ENCODE assay signal across 8 cellular contexts in genomic region chr12:47813491-47814196, GRCh38. TPM values are rescaled to one million over a fixed set of nuclear protein-coding genes. Genes with fewer than 3 reads are reported as not detected.
DNase-seq lines count a peak whose midpoint lies in the region; ATAC-seq and TF ChIP-seq lines count a peak whose summit lies in the region.

No MANE protein-coding gene starts in this region.

- H3K4me1 ChIP-seq in SJSA1 (replicated peaks): peaks cover 81% of the 10 kb centered on the region

- TF ChIP-seq CTCF in AG04450 (IDR thresholded peaks at IDR 0.05; ENCODE audit: low read depth, low read length): no peak; the same call in 1 of the 2 replicates
- TF ChIP-seq CTCF in epithelial cell of esophagus (IDR thresholded peaks at IDR 0.05; ENCODE audit: insufficient read depth, low read depth, low read length, missing control alignments): no peak
- no peak for TF ChIP-seq CTCF in omental fat pad (IDR thresholded peaks at IDR 0.05)

- H3K27me3 ChIP-seq in AG04450 (ENCODE audit: control insufficient read depth, insufficient read depth, low read length): no peaks in the 10 kb centered on the region
- no peaks in the 10 kb centered on the region for H3K27me3 ChIP-seq in SJSA1 (replicated peaks)

- CTCF ChIA-PET in AG04450 (lab: Charles Lee): interaction anchor here (1.0 to 2.1 kb wide), 4 partner anchors 11 to 34 kb away, joined by 3 to 6 read pairs (median 4); no protein-coding TSS in a partner anchor

- DNase-seq in AG04450 (ENCODE audit: low read depth, low spot score) (no peak), SJSA1 (ENCODE audit: low read depth in 1 of 2, low spot score in 2 of 2) (peak in 1 of 2 experiments; percentile 38), epithelial cell of esophagus (ENCODE audit: low read depth) (no peak), omental fat pad (ENCODE audit: low spot score) (no peak), NCI-H2196 treated with DMSO at 0.1 percent for 48 hours (lab: John Stamatoyannopoulos, UW; ENCODE audit: unreplicated experiment) (no peak), GM19240 (ENCODE audit: insufficient read length, low spot score) (no peak)

- peak; percentile 30 for ATAC-seq in GM18858 (IDR thresholded peaks at IDR 0.05; ENCODE audit: unreplicated experiment)
- peak; percentile 35 for ATAC-seq in HG03045 (IDR thresholded peaks at IDR 0.05; ENCODE audit: unreplicated experiment)
- ATAC-seq in omental fat pad (ENCODE audit: low FRiP score): peak; percentile 0

- POLR2A ChIA-PET in AG04450 (lab: Yijun Ruan, JAX): interaction anchor here (0.6 to 2.0 kb wide), 3 partner anchors 22 to 149 kb away, joined by 4 to 6 read pairs (median 4); partner anchors contain the start of gene TMEM106C

- H3K36me3 ChIP-seq in SJSA1: peaks cover 48% of the 10 kb centered on the region

- H3K9me3 ChIP-seq in AG04450 (ENCODE audit: control insufficient read depth, insufficient read depth, low read length): no peaks in the 10 kb centered on the region; the same call in 1 of the 2 replicates
- no peaks in the 10 kb centered on the region for H3K9me3 ChIP-seq in SJSA1 (replicated peaks)

- H3K4me3 ChIP-seq in AG04450 (ENCODE audit: low read depth, low read length) (peak overlapping the region; percentile 44), SJSA1 (peak overlapping the region; percentile 15; the same call in 1 of the 2 replicates), epithelial cell of esophagus (ENCODE audit: low read length) (peak overlapping the region; percentile 35)

- H3K27ac ChIP-seq in AG04450 (ENCODE audit: low read depth, low read length): peak overlapping the region; percentile 85
- peak overlapping the region; percentile 48 for H3K27ac ChIP-seq in SJSA1

RNA-seq across cellular contexts. Expression of gene HDAC7, which starts 6.1 kb away (rescaled TPM):
- 17.1 and 22.1 TPM in 2 replicates for polyA plus RNA-seq in AG04450 (2011; rRNA removed)
- 22.5 and 25.5 TPM in 2 replicates for polyA minus RNA-seq in AG04450 (2011; rRNA and poly(A)+ RNA removed)
- total RNA-seq in SJSA1 (2014; rRNA removed; shearing (Covaris generic)): 29.7 and 37.5 TPM in 2 replicates
- total RNA-seq in omental fat pad: 100 to 1,000 TPM in 1 of 4 donors, 10 to 100 TPM in 3; 40.3 to 102 (median 62.9) TPM

RNA-seq across cellular contexts. Expression of gene SLC48A1, which starts 40.6 kb away (rescaled TPM):
- polyA plus RNA-seq in AG04450 (2011; rRNA removed): 7.8 and 9.0 TPM in 2 replicates
- 9.3 and 12.2 TPM in 2 replicates for polyA minus RNA-seq in AG04450 (2011; rRNA and poly(A)+ RNA removed)
- total RNA-seq in SJSA1 (2014; rRNA removed; shearing (Covaris generic)): 3.6 and 4.3 TPM in 2 replicates
- total RNA-seq in omental fat pad: 10 to 100 TPM; 27.6 to 50.3 (median 48.1) TPM

RNA-seq across cellular contexts. Expression of gene RAPGEF3, which starts 55.0 kb away (rescaled TPM):
- polyA plus RNA-seq in AG04450 (2011; rRNA removed): 1.7 and 2.1 TPM in 2 replicates
- 2.7 and 3.4 TPM in 2 replicates for polyA minus RNA-seq in AG04450 (2011; rRNA and poly(A)+ RNA removed)
- total RNA-seq in SJSA1 (2014; rRNA removed; shearing (Covaris generic)): 0.38 and 1.1 TPM in 2 replicates
- total RNA-seq in omental fat pad: 100 to 1,000 TPM in 1 of 4 donors, 10 to 100 TPM in 3; 24.2 to 270 (median 59.1) TPM

Comparison
In these comparisons a context has a peak if more than half of its experiments do, and no peak if none do; other contexts are left out.
1. RNA of gene RAPGEF3, which starts 55.0 kb away (total RNA-seq): 24.2 to 270 TPM in omental fat pad; 0.38 to 1.1 TPM in SJSA1; every median in the first group is over 10 times any median in the second.
2. Peak in every context shown above with its lines, with median percentiles within 50 percentile points of each other: H3K4me3 ChIP-seq and ATAC-seq.